In the genomic region with DNA sequence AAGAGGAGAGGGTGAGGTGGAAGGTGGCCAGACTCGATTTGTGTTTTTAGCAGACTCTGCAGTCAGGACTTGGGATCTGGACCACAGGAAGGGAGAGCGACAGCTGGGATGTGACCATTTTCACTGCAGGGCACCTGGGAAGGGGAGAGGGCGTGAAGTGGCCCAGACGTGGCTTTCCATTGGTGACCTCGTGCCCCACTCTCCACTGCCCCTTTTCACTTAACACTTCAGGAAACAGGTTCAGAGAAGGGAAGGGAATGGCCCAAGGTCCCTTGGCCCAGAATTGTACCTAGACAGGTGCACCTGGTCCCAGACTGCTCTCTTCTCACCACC, we compare ENCODE assay signal across 1 cellular context.
TF ChIP-seq lines count a peak whose summit lies in the region.

No MANE protein-coding gene starts in this region.

TF ChIP-seq in IMR-90, 13 proteins besides CTCF, POLR2A, EP300 and RAD21:
- TF ChIP-seq BHLHE40 (IDR thresholded peaks at IDR 0.05; ENCODE audit: low read depth, low read length) (no peak), RFX5 (IDR thresholded peaks at IDR 0.05; ENCODE audit: low read depth, low read length) (no peak), FOS (IDR thresholded peaks at IDR 0.05; ENCODE audit: low read depth, low read length) (no peak), SMC3 (IDR thresholded peaks at IDR 0.05; ENCODE audit: low read depth, low read length) (no peak), MXI1 (IDR thresholded peaks at IDR 0.05; ENCODE audit: borderline replicate concordance, low read depth, low read length) (no peak), CEBPB (IDR thresholded peaks at IDR 0.05; ENCODE audit: low read depth, low read length) (no peak), NFE2L2 (IDR thresholded peaks at IDR 0.05; ENCODE audit: low read depth, low read length) (no peak), MAZ (IDR thresholded peaks at IDR 0.05; ENCODE audit: borderline replicate concordance, low read depth, low read length) (no peak), RCOR1 (IDR thresholded peaks at IDR 0.05; ENCODE audit: insufficient replicate concordance, low read length) (no peak), MAFK (IDR thresholded peaks at IDR 0.05; ENCODE audit: low read depth, low read length) (no peak), CHD1 (IDR thresholded peaks at IDR 0.05; ENCODE audit: low read depth, low read length) (no peak)
- TF ChIP-seq, protein P1, sequence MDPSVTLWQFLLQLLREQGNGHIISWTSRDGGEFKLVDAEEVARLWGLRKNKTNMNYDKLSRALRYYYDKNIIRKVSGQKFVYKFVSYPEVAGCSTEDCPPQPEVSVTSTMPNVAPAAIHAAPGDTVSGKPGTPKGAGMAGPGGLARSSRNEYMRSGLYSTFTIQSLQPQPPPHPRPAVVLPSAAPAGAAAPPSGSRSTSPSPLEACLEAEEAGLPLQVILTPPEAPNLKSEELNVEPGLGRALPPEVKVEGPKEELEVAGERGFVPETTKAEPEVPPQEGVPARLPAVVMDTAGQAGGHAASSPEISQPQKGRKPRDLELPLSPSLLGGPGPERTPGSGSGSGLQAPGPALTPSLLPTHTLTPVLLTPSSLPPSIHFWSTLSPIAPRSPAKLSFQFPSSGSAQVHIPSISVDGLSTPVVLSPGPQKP (IDR thresholded peaks at IDR 0.05; ENCODE audit: borderline replicate concordance, low read depth, low read length): no peak
- TF ChIP-seq, protein P2, sequence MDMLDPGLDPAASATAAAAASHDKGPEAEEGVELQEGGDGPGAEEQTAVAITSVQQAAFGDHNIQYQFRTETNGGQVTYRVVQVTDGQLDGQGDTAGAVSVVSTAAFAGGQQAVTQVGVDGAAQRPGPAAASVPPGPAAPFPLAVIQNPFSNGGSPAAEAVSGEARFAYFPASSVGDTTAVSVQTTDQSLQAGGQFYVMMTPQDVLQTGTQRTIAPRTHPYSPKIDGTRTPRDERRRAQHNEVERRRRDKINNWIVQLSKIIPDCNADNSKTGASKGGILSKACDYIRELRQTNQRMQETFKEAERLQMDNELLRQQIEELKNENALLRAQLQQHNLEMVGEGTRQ (IDR thresholded peaks at IDR 0.05; ENCODE audit: low read depth, low read length): no peak
